ENCODE assay signal across 24 cellular contexts in the genomic region with DNA sequence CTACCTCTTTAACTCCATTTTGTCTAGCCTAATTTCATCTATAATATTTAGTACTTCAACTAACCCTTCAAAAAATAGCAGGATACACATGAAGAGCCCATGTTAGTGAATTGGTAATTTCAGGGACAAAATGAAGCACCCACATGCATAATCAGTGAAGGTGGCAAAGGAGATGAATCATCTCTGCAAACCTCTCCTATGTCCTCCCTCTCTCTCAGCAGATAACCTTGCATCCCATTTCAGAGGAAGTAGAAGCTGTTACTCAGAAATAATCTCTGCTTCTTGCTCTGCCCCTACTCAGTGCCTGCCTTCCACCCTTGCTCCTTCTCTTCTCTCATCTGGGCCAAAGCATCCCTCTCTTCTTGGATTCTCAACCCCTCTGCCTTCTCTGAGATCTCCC.
DNase-seq lines count a peak whose midpoint lies in the region; ATAC-seq, FAIRE-seq and TF ChIP-seq lines count a peak whose summit lies in the region.
"Had no signal": no experiment of that assay in that cellular context is flagged by ENCODE, and none has a peak within 500 bp of the region (broad histone marks: within the 10 kb centered on the region; RNA-seq: fewer than 3 reads in every experiment).

No MANE protein-coding gene starts in this region.

- TF ChIP-seq CTCF in WTC11 (IDR thresholded peaks at IDR 0.05) (no peak), keratinocyte (optimal IDR thresholded peaks at IDR 0.05 in 1 of 3, IDR thresholded peaks at IDR 0.05 in 1 of 3, conservative IDR thresholded peaks at IDR 0.05 in 1 of 3; ENCODE audit: extremely low read depth in 1 of 3, insufficient read depth in 2 of 3, low read length in 3 of 3) (no peak)

- peak; percentile 8 for DNase-seq in HCEC 1CT
- no peak for DNase-seq in WTC11 (ENCODE audit: low spot score)
- no peak for DNase-seq in keratinocyte (ENCODE audit: low read depth, low spot score)
- no peak for DNase-seq in activated CD4-positive, alpha-beta memory T cell treated with anti-CD3 and anti-CD28 coated beads for 36 hours
- DNase-seq: activated gamma-delta T cell treated with Interleukin-2 at 50 U/mL for 16 hours; caudate nucleus; CD4-positive, alpha-beta T cell; hypothalamus; islet precursor cell; MG63; naive thymus-derived CD4-positive, alpha-beta T cell; NCI-H2171 treated with DMSO at 0.1 percent for 48 hours had no signal

- H3K27me3 ChIP-seq in ACC112 (ENCODE audit: insufficient read depth, low read length): no peaks in the 10 kb centered on the region
- H3K27me3 ChIP-seq in keratinocyte (ENCODE audit: control insufficient read depth, extremely low read depth, insufficient read depth, low read length): no peaks in the 10 kb centered on the region
- H3K27me3 ChIP-seq: MG63 had no signal

- H3K9me3 ChIP-seq in keratinocyte (ENCODE audit: control insufficient read depth, low read depth, low read length): no peaks in the 10 kb centered on the region
- H3K9me3 ChIP-seq: HAP-1, thoracic aorta had no signal

- intact Hi-C loops in activated CD4-positive, alpha-beta memory T cell treated with anti-CD3 and anti-CD28 coated beads for 36 hours (cut with micrococcal nuclease): no loop called here

- peaks cover 33% of the 10 kb centered on the region for H3K4me1 Mint-ChIP-seq in WTC11
- H3K4me1 Mint-ChIP-seq in activated CD4-positive, alpha-beta memory T cell treated with anti-CD3 and anti-CD28 coated beads for 36 hours (ENCODE audit: low read depth): peaks cover 3% of the 10 kb centered on the region
- H3K4me1 Mint-ChIP-seq: IgD-negative memory B cell; memory B cell; naive thymus-derived CD4-positive, alpha-beta T cell had no signal

- H3K4me3 Mint-ChIP-seq in WTC11: no peak overlapping the region
- H3K4me3 Mint-ChIP-seq in activated CD4-positive, alpha-beta memory T cell treated with anti-CD3 and anti-CD28 coated beads for 36 hours: no peak overlapping the region
- H3K4me3 Mint-ChIP-seq: CD4-positive, alpha-beta T cell; IgD-negative memory B cell; memory B cell; naive thymus-derived CD4-positive, alpha-beta T cell had no signal

- H3K4me3 ChIP-seq in ACC112 (ENCODE audit: low read depth, low read length): no peak overlapping the region
- H3K4me3 ChIP-seq in keratinocyte (ENCODE audit: control insufficient read depth in 2 of 3, extremely low read depth in 1 of 3, insufficient read depth in 2 of 3, low read depth in 1 of 3, low read length in 3 of 3): no peak overlapping the region
- H3K4me3 ChIP-seq: HAP-1, MG63, thoracic aorta had no signal

- dilution Hi-C loops in keratinocyte (cut with MboI; ENCODE audit: extremely low pct_ligation_motif_present, low sequenced_read_pairs): no loop called here

- peaks cover 20% of the 10 kb centered on the region for H3K4me1 ChIP-seq in ACC112 (ENCODE audit: control insufficient read depth, insufficient read depth, low read length, unreplicated experiment)
- peaks cover 6% of the 10 kb centered on the region for H3K4me1 ChIP-seq in keratinocyte (ENCODE audit: control insufficient read depth, extremely low read depth, insufficient read depth, low read length)
- H3K4me1 ChIP-seq: HAP-1, parathyroid adenoma had no signal

- H3K9me3 Mint-ChIP-seq in WTC11: peaks cover 12% of the 10 kb centered on the region
- no peaks in the 10 kb centered on the region for H3K9me3 Mint-ChIP-seq in activated CD4-positive, alpha-beta memory T cell treated with anti-CD3 and anti-CD28 coated beads for 36 hours
- H3K9me3 Mint-ChIP-seq: CD4-positive, alpha-beta T cell had no signal

- H3K36me3 Mint-ChIP-seq in WTC11: peaks cover 8% of the 10 kb centered on the region
- H3K36me3 Mint-ChIP-seq in activated CD4-positive, alpha-beta memory T cell treated with anti-CD3 and anti-CD28 coated beads for 36 hours: no peaks in the 10 kb centered on the region
- H3K36me3 Mint-ChIP-seq: IgD-negative memory B cell; memory B cell; naive thymus-derived CD4-positive, alpha-beta T cell had no signal

- no peaks in the 10 kb centered on the region for H3K27me3 Mint-ChIP-seq in WTC11 (ENCODE audit: low read depth)
- peaks cover 2% of the 10 kb centered on the region for H3K27me3 Mint-ChIP-seq in activated CD4-positive, alpha-beta memory T cell treated with anti-CD3 and anti-CD28 coated beads for 36 hours
- H3K27me3 Mint-ChIP-seq: CD4-positive, alpha-beta T cell had no signal

- H4K20me1 ChIP-seq in keratinocyte (ENCODE audit: control insufficient read depth, extremely low read depth, insufficient read depth, low read length): no peaks in the 10 kb centered on the region

- H3K36me3 ChIP-seq in ACC112 (ENCODE audit: insufficient read depth, low read length): no peaks in the 10 kb centered on the region
- H3K36me3 ChIP-seq in keratinocyte (ENCODE audit: control insufficient read depth in 2 of 2, extremely low read depth in 1 of 2, insufficient read depth in 2 of 2, low read length in 2 of 2): no peaks in the 10 kb centered on the region
- H3K36me3 ChIP-seq: HAP-1, MG63, thoracic aorta had no signal

- peak; percentile 84 for FAIRE-seq in keratinocyte (lab: Jason Lieb, UNC)
- FAIRE-seq: frontal cortex, GM12891 had no signal

- no peak overlapping the region for H3K9ac ChIP-seq in keratinocyte (ENCODE audit: control insufficient read depth, extremely low read depth, insufficient read depth, low read length)
- H3K9ac ChIP-seq: parathyroid adenoma had no signal

- H3K27ac ChIP-seq in ACC112 (ENCODE audit: low read depth, low read length) (no peak overlapping the region), keratinocyte (ENCODE audit: control insufficient read depth, insufficient read depth, low read length) (no peak overlapping the region)
- H3K27ac ChIP-seq: epithelial cell of prostate, parathyroid adenoma, thoracic aorta had no signal

- H3K9me1 ChIP-seq in keratinocyte (ENCODE audit: control insufficient read depth, extremely low read depth, insufficient read depth, low read length): no peaks in the 10 kb centered on the region

- POLR2A ChIA-PET in WTC11 (lab: Charles Lee): no interaction called here
- POLR2A ChIA-PET in activated CD4-positive, alpha-beta memory T cell treated with anti-CD3 and anti-CD28 coated beads for 36 hours (lab: Charles Lee): interaction anchor here (0.6 kb wide), 1 partner anchor 26 kb away, joined by 3 read pairs; no protein-coding TSS in a partner anchor

- H3K27ac Mint-ChIP-seq in WTC11: 0 out of 2 replicates have a peak overlapping the region, but pooled peaks have one; percentile 0
- H3K27ac Mint-ChIP-seq in activated CD4-positive, alpha-beta memory T cell treated with anti-CD3 and anti-CD28 coated beads for 36 hours: no peak overlapping the region
- H3K27ac Mint-ChIP-seq: CD4-positive, alpha-beta T cell; IgD-negative memory B cell; memory B cell had no signal

- no peak overlapping the region for H3K4me2 ChIP-seq in keratinocyte (ENCODE audit: control insufficient read depth, extremely low read depth, insufficient read depth, low read depth, low read length)

- no peak for ATAC-seq in WTC11
- no peak for ATAC-seq in GM21526 (IDR thresholded peaks at IDR 0.05; ENCODE audit: low FRiP score, unreplicated experiment)
- ATAC-seq in GM18907 (IDR thresholded peaks at IDR 0.05; ENCODE audit: unreplicated experiment): no peak
- ATAC-seq: naive thymus-derived CD4-positive, alpha-beta T cell; sciatic nerve had no signal

- no peaks in the 10 kb centered on the region for H3K79me2 ChIP-seq in ACC112 (ENCODE audit: control insufficient read depth, insufficient read depth, low read length, unreplicated experiment)
- H3K79me2 ChIP-seq in keratinocyte (ENCODE audit: control insufficient read depth, insufficient read depth, low read length): no peaks in the 10 kb centered on the region
- H3K79me2 ChIP-seq: parathyroid adenoma had no signal

- H2AFZ ChIP-seq in ACC112 (ENCODE audit: low read length, unreplicated experiment): peak overlapping the region; percentile 12
- no peak overlapping the region for H2AFZ ChIP-seq in keratinocyte (ENCODE audit: control insufficient read depth, low read length)
- H2AFZ ChIP-seq: parathyroid adenoma had no signal

- CTCF ChIA-PET in WTC11 (lab: Charles Lee): interaction anchor here (1.1 to 1.3 kb wide), 2 partner anchors 36 to 37 kb away, joined by 3 to 5 read pairs; no protein-coding TSS in a partner anchor
- CTCF ChIA-PET in activated CD4-positive, alpha-beta memory T cell treated with anti-CD3 and anti-CD28 coated beads for 36 hours (lab: Charles Lee): no interaction called here

TF ChIP-seq in WTC11, 78 proteins besides CTCF, POLR2A, EP300 and RAD21 (continues in another document):
- TF ChIP-seq PRRX2 (CRISPR knock-in tag; IDR thresholded peaks at IDR 0.05) (no peak), IRF2 (CRISPR knock-in tag; IDR thresholded peaks at IDR 0.05; ENCODE audit: borderline replicate concordance, low read depth) (no peak), NFE2L1 (CRISPR knock-in tag; IDR thresholded peaks at IDR 0.05) (no peak), HMGA2 (CRISPR knock-in tag; IDR thresholded peaks at IDR 0.05) (no peak), GTF2I (CRISPR knock-in tag; conservative IDR thresholded peaks at IDR 0.05) (no peak), SOX15 (CRISPR knock-in tag; IDR thresholded peaks at IDR 0.05) (no peak), ZNF121 (CRISPR knock-in tag; IDR thresholded peaks at IDR 0.05) (no peak), EMX1 (CRISPR knock-in tag; IDR thresholded peaks at IDR 0.05) (no peak), JUN (CRISPR knock-in tag; IDR thresholded peaks at IDR 0.05) (no peak)
- TF ChIP-seq, protein P1, sequence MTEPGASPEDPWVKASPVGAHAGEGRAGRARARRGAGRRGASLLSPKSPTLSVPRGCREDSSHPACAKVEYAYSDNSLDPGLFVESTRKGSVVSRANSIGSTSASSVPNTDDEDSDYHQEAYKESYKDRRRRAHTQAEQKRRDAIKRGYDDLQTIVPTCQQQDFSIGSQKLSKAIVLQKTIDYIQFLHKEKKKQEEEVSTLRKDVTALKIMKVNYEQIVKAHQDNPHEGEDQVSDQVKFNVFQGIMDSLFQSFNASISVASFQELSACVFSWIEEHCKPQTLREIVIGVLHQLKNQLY (CRISPR knock-in tag; IDR thresholded peaks at IDR 0.05): no peak
- TF ChIP-seq, protein P2, sequence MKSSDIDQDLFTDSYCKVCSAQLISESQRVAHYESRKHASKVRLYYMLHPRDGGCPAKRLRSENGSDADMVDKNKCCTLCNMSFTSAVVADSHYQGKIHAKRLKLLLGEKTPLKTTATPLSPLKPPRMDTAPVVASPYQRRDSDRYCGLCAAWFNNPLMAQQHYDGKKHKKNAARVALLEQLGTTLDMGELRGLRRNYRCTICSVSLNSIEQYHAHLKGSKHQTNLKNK (CRISPR knock-in tag; IDR thresholded peaks at IDR 0.05): no peak
- TF ChIP-seq, protein P3, sequence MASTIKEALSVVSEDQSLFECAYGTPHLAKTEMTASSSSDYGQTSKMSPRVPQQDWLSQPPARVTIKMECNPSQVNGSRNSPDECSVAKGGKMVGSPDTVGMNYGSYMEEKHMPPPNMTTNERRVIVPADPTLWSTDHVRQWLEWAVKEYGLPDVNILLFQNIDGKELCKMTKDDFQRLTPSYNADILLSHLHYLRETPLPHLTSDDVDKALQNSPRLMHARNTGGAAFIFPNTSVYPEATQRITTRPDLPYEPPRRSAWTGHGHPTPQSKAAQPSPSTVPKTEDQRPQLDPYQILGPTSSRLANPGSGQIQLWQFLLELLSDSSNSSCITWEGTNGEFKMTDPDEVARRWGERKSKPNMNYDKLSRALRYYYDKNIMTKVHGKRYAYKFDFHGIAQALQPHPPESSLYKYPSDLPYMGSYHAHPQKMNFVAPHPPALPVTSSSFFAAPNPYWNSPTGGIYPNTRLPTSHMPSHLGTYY (CRISPR knock-in tag; IDR thresholded peaks at IDR 0.05): no peak
